In the genomic region with DNA sequence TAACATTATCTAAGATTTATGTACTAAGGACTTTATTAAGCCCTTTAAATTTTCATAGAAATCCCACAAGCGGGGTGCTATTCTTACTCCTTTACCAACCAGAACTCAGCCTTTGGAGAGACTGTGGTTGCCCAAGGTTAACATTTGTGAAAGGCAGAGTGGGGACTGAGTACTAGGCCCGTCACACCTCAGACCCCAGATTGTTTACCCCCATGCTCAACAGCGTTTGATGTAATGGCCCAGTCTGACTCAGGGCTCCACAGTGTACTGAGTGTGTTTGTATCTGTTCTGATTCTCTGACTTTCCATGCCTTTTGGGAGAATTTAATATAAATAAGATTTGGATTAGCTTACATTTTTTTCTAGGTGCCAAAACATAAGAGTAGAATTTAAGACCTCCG, we compare ENCODE assay signal across 24 cellular contexts.
"Had no signal": no experiment of that assay in that cellular context is flagged by ENCODE, and none has a peak within 500 bp of the region (broad histone marks: within the 10 kb centered on the region; RNA-seq: fewer than 3 reads in every experiment).

No MANE protein-coding gene starts in this region.

- H3K4me2 ChIP-seq: SK-N-SH had no signal

- DNase-seq: IMR-90, Kasumi-1, KG1, MV-4-11, NCI-H1048, NCI-H1105, NCI-H1417 treated with DMSO at 0.1 percent for 48 hours, NCI-H146, NCI-H1694 treated with DMSO at 0.1 percent for 48 hours, NCI-H1930, NCI-H2081, NCI-H2107, NCI-H2227 treated with DMSO at 0.1 percent for 48 hours, NCI-H524, NCI-H526 treated with DMSO at 0.1 percent for 48 hours, NCI-H748 treated with DMSO at 0.1 percent for 48 hours, PC-3, SHP77, SK-N-SH, SW 1271, T-cell had no signal

- H3K9me3 Mint-ChIP-seq: T-cell had no signal

- H3K36me3 Mint-ChIP-seq: T-cell had no signal

- H3K9me3 ChIP-seq: SK-N-SH had no signal

- H3K4me1 Mint-ChIP-seq: T-cell had no signal

- H3K9ac ChIP-seq: SK-N-SH had no signal

- H3K27ac Mint-ChIP-seq: T-cell had no signal

- ATAC-seq: HepG2, Panc1, PC-3, T-cell had no signal

- H3K27ac ChIP-seq: RWPE1 had no signal

- H3K4me3 Mint-ChIP-seq: T-cell had no signal

- H3K9me2 ChIP-seq: SK-N-SH had no signal
